ENCODE assay signal across 8 cellular contexts in genomic region chr17:42112552-42113176, GRCh38. TPM values are rescaled to one million over a fixed set of nuclear protein-coding genes. Genes with fewer than 3 reads are reported as not detected.
DNase-seq lines count a peak whose midpoint lies in the region; ATAC-seq and TF ChIP-seq lines count a peak whose summit lies in the region.

Gene DHX58, minus strand, starts transcription at chr17:42112714. Its CDS starts 822 bp downstream, at chr17:42111892.

- H3K4me1 Mint-ChIP-seq in activated CD4-positive, alpha-beta memory T cell treated with anti-CD3 and anti-CD28 coated beads, Interleukin-2, amount 10 ng/mL, durations not matched to agents 7 days and 5 days: peaks cover 72% of the 10 kb centered on the region
- H3K4me1 Mint-ChIP-seq in effector memory CD8-positive, alpha-beta T cell (ENCODE audit: low read depth in 2 of 2): peaks cover 30 to 40% of the 10 kb centered on the region in 2 donors
- H3K4me1 Mint-ChIP-seq in stimulated activated naive B cell treated with anti-CD40 and anti-IgM and Interleukin-4, amounts not matched to agents 10 μg/mL and 1 μg/mL and 100 μg/mL, for 72 hours: peaks cover 42 to 63% of the 10 kb centered on the region in 2 donors

- H3K36me3 ChIP-seq in mucosa of stomach (ENCODE audit: control insufficient read depth, insufficient read depth, low read length): no peaks in the 10 kb centered on the region

- no peaks in the 10 kb centered on the region for H3K9me3 ChIP-seq in mucosa of stomach (ENCODE audit: control insufficient read depth, low read length)

- DNase-seq in GM13976 (ENCODE audit: low spot score): peak; percentile 94
- peak; percentile 67 for DNase-seq in NCI-H2196 treated with DMSO at 0.1 percent for 48 hours (lab: John Stamatoyannopoulos, UW; ENCODE audit: unreplicated experiment)
- DNase-seq in activated CD4-positive, alpha-beta memory T cell treated with anti-CD3 and anti-CD28 coated beads, Interleukin-2, amount 10 ng/mL, durations not matched to agents 7 days and 5 days: peak; percentile 87
- peak; percentile 75 to 80 (median 75) for DNase-seq in effector memory CD8-positive, alpha-beta T cell
- DNase-seq in stimulated activated naive B cell treated with anti-CD40 and anti-IgM and Interleukin-4, amounts not matched to agents 10 μg/mL and 1 μg/mL and 100 μg/mL, for 72 hours: peak; percentile 77
- no peak for DNase-seq in NCI-H345 treated with DMSO at 0.1 percent for 48 hours (lab: John Stamatoyannopoulos, UW; ENCODE audit: unreplicated experiment)

- POLR2A ChIA-PET in activated CD4-positive, alpha-beta memory T cell treated with anti-CD3 and anti-CD28 coated beads, Interleukin-2, amount 10 ng/mL, durations not matched to agents 7 days and 5 days (lab: Charles Lee): interaction anchor here (0.6 to 11.7 kb wide), 43 partner anchors 8 to 967 kb away, joined by 3 to 237 read pairs (median 6); partner anchors contain the start of genes ACLY, BECN1, CNP and DNAJC7

- H3K4me3 Mint-ChIP-seq in activated CD4-positive, alpha-beta memory T cell treated with anti-CD3 and anti-CD28 coated beads, Interleukin-2, amount 10 ng/mL, durations not matched to agents 7 days and 5 days: peak within 1 kb of the TSS; percentile 91
- peak within 1 kb of the TSS; percentile 79 to 93 for H3K4me3 Mint-ChIP-seq in effector memory CD8-positive, alpha-beta T cell
- H3K4me3 Mint-ChIP-seq in stimulated activated naive B cell treated with anti-CD40 and anti-IgM and Interleukin-4, amounts not matched to agents 10 μg/mL and 1 μg/mL and 100 μg/mL, for 72 hours: peak within 1 kb of the TSS; percentile 84 to 90

- no peaks in the 10 kb centered on the region for H3K27me3 ChIP-seq in mucosa of stomach (ENCODE audit: control insufficient read depth, insufficient read depth, low read length)

- no peak for TF ChIP-seq CTCF in GM13976 (IDR thresholded peaks at IDR 0.05; ENCODE audit: borderline replicate concordance, control extremely low read depth, extremely low read depth, insufficient read depth, missing control alignments)

- H3K36me3 Mint-ChIP-seq in activated CD4-positive, alpha-beta memory T cell treated with anti-CD3 and anti-CD28 coated beads, Interleukin-2, amount 10 ng/mL, durations not matched to agents 7 days and 5 days (ENCODE audit: low read depth): peaks cover 56% of the 10 kb centered on the region
- peaks cover 29% of the 10 kb centered on the region for H3K36me3 Mint-ChIP-seq in effector memory CD8-positive, alpha-beta T cell (ENCODE audit: insufficient read depth)
- H3K36me3 Mint-ChIP-seq in stimulated activated naive B cell treated with anti-CD40 and anti-IgM and Interleukin-4, amounts not matched to agents 10 μg/mL and 1 μg/mL and 100 μg/mL, for 72 hours: peaks cover 41 to 63% of the 10 kb centered on the region in 2 donors

- in situ Hi-C loops in GM13976 (cut with MboI; ENCODE audit: low sequenced_read_pairs, unreplicated experiment): loop anchor here (10.0 kb wide), 1 partner anchor 148 kb away; the partner anchor contains the start of gene CNP

- peaks cover 20% of the 10 kb centered on the region for H3K4me1 ChIP-seq in mucosa of stomach (ENCODE audit: control insufficient read depth, insufficient read depth, low read length)

- ATAC-seq in HG02798 (IDR thresholded peaks at IDR 0.05; ENCODE audit: poor library complexity, unreplicated experiment): peak; percentile 62
- ATAC-seq in effector memory CD8-positive, alpha-beta T cell (replicated peaks): peak; percentile 86
- peak; percentile 86 to 87 for ATAC-seq in stimulated activated naive B cell treated with anti-CD40 and anti-IgM and Interleukin-4, amounts not matched to agents 10 μg/mL and 1 μg/mL and 100 μg/mL, for 72 hours (replicated peaks)

- no peaks in the 10 kb centered on the region for H3K9me3 Mint-ChIP-seq in activated CD4-positive, alpha-beta memory T cell treated with anti-CD3 and anti-CD28 coated beads, Interleukin-2, amount 10 ng/mL, durations not matched to agents 7 days and 5 days
- no peaks in the 10 kb centered on the region for H3K9me3 Mint-ChIP-seq in effector memory CD8-positive, alpha-beta T cell
- H3K9me3 Mint-ChIP-seq in stimulated activated naive B cell treated with anti-CD40 and anti-IgM and Interleukin-4, amounts not matched to agents 10 μg/mL and 1 μg/mL and 100 μg/mL, for 72 hours: no peaks in the 10 kb centered on the region

- H3K4me3 ChIP-seq in mucosa of stomach (ENCODE audit: low read length): peak within 1 kb of the TSS; percentile 61

- peak within 1 kb of the TSS; percentile 85 for H3K9ac ChIP-seq in mucosa of stomach (ENCODE audit: low read length)

- CTCF ChIA-PET in activated CD4-positive, alpha-beta memory T cell treated with anti-CD3 and anti-CD28 coated beads, Interleukin-2, amount 10 ng/mL, durations not matched to agents 7 days and 5 days (lab: Charles Lee): interaction anchor here (0.7 to 6.1 kb wide), 11 partner anchors 9 to 182 kb away, joined by 3 to 70 read pairs (median 10); partner anchors contain the start of genes DNAJC7, KCNH4, NKIRAS2 and ODAD4

- peak within 1 kb of the TSS; percentile 98 for H3K27ac Mint-ChIP-seq in activated CD4-positive, alpha-beta memory T cell treated with anti-CD3 and anti-CD28 coated beads, Interleukin-2, amount 10 ng/mL, durations not matched to agents 7 days and 5 days
- peak within 1 kb of the TSS; percentile 93 to 98 for H3K27ac Mint-ChIP-seq in effector memory CD8-positive, alpha-beta T cell
- H3K27ac Mint-ChIP-seq in stimulated activated naive B cell treated with anti-CD40 and anti-IgM and Interleukin-4, amounts not matched to agents 10 μg/mL and 1 μg/mL and 100 μg/mL, for 72 hours: peak within 1 kb of the TSS; percentile 97

- no peaks in the 10 kb centered on the region for H3K27me3 Mint-ChIP-seq in activated CD4-positive, alpha-beta memory T cell treated with anti-CD3 and anti-CD28 coated beads, Interleukin-2, amount 10 ng/mL, durations not matched to agents 7 days and 5 days
- H3K27me3 Mint-ChIP-seq in effector memory CD8-positive, alpha-beta T cell: no peaks in the 10 kb centered on the region
- no peaks in the 10 kb centered on the region for H3K27me3 Mint-ChIP-seq in stimulated activated naive B cell treated with anti-CD40 and anti-IgM and Interleukin-4, amounts not matched to agents 10 μg/mL and 1 μg/mL and 100 μg/mL, for 72 hours

RNA-seq across cellular contexts. Expression of gene DHX58, which starts in this region (rescaled TPM):
- 10 to 100 TPM; 97.0 to 97.3 TPM for total RNA-seq in activated CD4-positive, alpha-beta memory T cell treated with anti-CD3 and anti-CD28 coated beads, Interleukin-2, amount 10 ng/mL, durations not matched to agents 7 days and 5 days
